8 cellular contexts compared by ENCODE assay signal in genomic region chr9:127714020-127714835, GRCh38. TPM values are rescaled to one million over a fixed set of nuclear protein-coding genes. Genes with fewer than 3 reads are reported as not detected.
DNase-seq lines count a peak whose midpoint lies in the region; ATAC-seq and TF ChIP-seq lines count a peak whose summit lies in the region.

No MANE protein-coding gene starts in this region.

- intact Hi-C loops in right lobe of liver (cut with DNase I) (no loop called here), upper lobe of right lung (cut with DNase I) (no loop called here)

- WGBS in right lobe of liver (ENCODE audit: insufficient coverage, low coverage, low lambda C conversion rate, missing lambda C conversion rate): 80% methylated on average over 1 of the region's 21 CpGs

- ATAC-seq in right lobe of liver (no peak), upper lobe of right lung (no peak), HG03097 (IDR thresholded peaks at IDR 0.05; ENCODE audit: low FRiP score, unreplicated experiment) (no peak)

- TF ChIP-seq CTCF in right lobe of liver (IDR thresholded peaks at IDR 0.05) (no peak), upper lobe of right lung (IDR thresholded peaks at IDR 0.05) (no peak)

- CTCF ChIA-PET in activated naive CD4-positive, alpha-beta T cell treated with anti-CD3 and anti-CD28 coated beads, Interleukin-2, amount 10 ng/mL, durations not matched to agents 7 days and 5 days (lab: Charles Lee): interaction anchor here (0.9 to 3.0 kb wide), 3 partner anchors 20 to 125 kb away, joined by 3 to 9 read pairs (median 5); partner anchors contain the start of gene TOR2A

- H3K27ac ChIP-seq in right lobe of liver (no peak overlapping the region), upper lobe of right lung (no peak overlapping the region)

- H3K27me3 ChIP-seq in adipocyte (replicated peaks; ENCODE audit: control insufficient read depth, insufficient read depth, low read length) (no peaks in the 10 kb centered on the region), right lobe of liver (no peaks in the 10 kb centered on the region), upper lobe of right lung (no peaks in the 10 kb centered on the region)

- no peak for TF ChIP-seq POLR2A in right lobe of liver (IDR thresholded peaks at IDR 0.05)

- H3K9me3 ChIP-seq in adipocyte (ENCODE audit: control insufficient read depth, low read length): no peaks in the 10 kb centered on the region
- H3K9me3 ChIP-seq in right lobe of liver: no peaks in the 10 kb centered on the region
- H3K9me3 ChIP-seq in upper lobe of right lung: no peaks in the 10 kb centered on the region

- H3K4me3 ChIP-seq in adipocyte (ENCODE audit: low read length) (peak overlapping the region; percentile 90), right lobe of liver (peak overlapping the region; percentile 60 to 88 (median 64)), upper lobe of right lung (peak overlapping the region; percentile 91)

- H3K4me3 Mint-ChIP-seq in activated naive CD4-positive, alpha-beta T cell treated with anti-CD3 and anti-CD28 coated beads, Interleukin-2, amount 10 ng/mL, durations not matched to agents 7 days and 5 days: peak overlapping the region; percentile 69

- no peak for DNase-seq in activated naive CD4-positive, alpha-beta T cell treated with anti-CD3 and anti-CD28 coated beads, Interleukin-2, amount 10 ng/mL, durations not matched to agents 7 days and 5 days
- DNase-seq in activated naive CD4-positive, alpha-beta T cell treated with anti-CD3 and anti-CD28 coated beads, Interleukin-2, amount 50 U/mL, for 16 hours: no peak
- DNase-seq in adipocyte (ENCODE audit: low read depth) (peak; percentile 4), right lobe of liver (peak in 1 of 3 donors; percentile 46), upper lobe of right lung (no peak), RKO (ENCODE audit: low spot score) (no peak)
- DNase-seq in effector CD4-positive, alpha-beta T cell: no peak

- H3K36me3 ChIP-seq in adipocyte (ENCODE audit: control insufficient read depth, insufficient read depth, low read length, severe bottlenecking) (no peaks in the 10 kb centered on the region), right lobe of liver (no peaks in the 10 kb centered on the region), upper lobe of right lung (no peaks in the 10 kb centered on the region)

- H3K9me3 Mint-ChIP-seq in activated naive CD4-positive, alpha-beta T cell treated with anti-CD3 and anti-CD28 coated beads, Interleukin-2, amount 10 ng/mL, durations not matched to agents 7 days and 5 days: no peaks in the 10 kb centered on the region

- peaks cover 11% of the 10 kb centered on the region for H3K27me3 Mint-ChIP-seq in activated naive CD4-positive, alpha-beta T cell treated with anti-CD3 and anti-CD28 coated beads, Interleukin-2, amount 10 ng/mL, durations not matched to agents 7 days and 5 days

- peaks cover 33% of the 10 kb centered on the region for H3K4me1 Mint-ChIP-seq in activated naive CD4-positive, alpha-beta T cell treated with anti-CD3 and anti-CD28 coated beads, Interleukin-2, amount 10 ng/mL, durations not matched to agents 7 days and 5 days

- no peak overlapping the region for H3K27ac Mint-ChIP-seq in activated naive CD4-positive, alpha-beta T cell treated with anti-CD3 and anti-CD28 coated beads, Interleukin-2, amount 10 ng/mL, durations not matched to agents 7 days and 5 days

- H3K9ac ChIP-seq in adipocyte (ENCODE audit: low read length): peak overlapping the region; percentile 47

- H3K36me3 Mint-ChIP-seq in activated naive CD4-positive, alpha-beta T cell treated with anti-CD3 and anti-CD28 coated beads, Interleukin-2, amount 10 ng/mL, durations not matched to agents 7 days and 5 days: no peaks in the 10 kb centered on the region

- H3K4me1 ChIP-seq in adipocyte (ENCODE audit: control insufficient read depth, insufficient read depth, low read length) (peaks cover 16% of the 10 kb centered on the region), right lobe of liver (peaks cover 0 to 5% (median 0%) of the 10 kb centered on the region in 4 donors), upper lobe of right lung (peaks cover 12% of the 10 kb centered on the region)

RNA-seq across cellular contexts. Expression of gene PTRH1, which starts 1.2 kb away (rescaled TPM):
- total RNA-seq in right lobe of liver (10 to 100 TPM in 2 of 6 experiments, 1 to 10 TPM in 4; 4.8 to 21.2 (median 6.8) TPM), upper lobe of right lung (8.0 TPM)

RNA-seq across cellular contexts. Expression of gene TTC16, which starts 1.7 kb away (rescaled TPM):
- under 1 TPM in 2 of 6 experiments, not detected in 4; 0.05 to 0.12 TPM for total RNA-seq in right lobe of liver
- 0.41 TPM for total RNA-seq in upper lobe of right lung

RNA-seq across cellular contexts. Expression of gene CFAP157, which starts 7.4 kb away (rescaled TPM):
- under 1 TPM in 1 of 6 experiments, not detected in 5; 0.10 TPM for total RNA-seq in right lobe of liver
- 0.29 TPM for total RNA-seq in upper lobe of right lung

RNA-seq across cellular contexts. Expression of gene TOR2A, which starts 20.9 kb away (rescaled TPM):
- total RNA-seq in right lobe of liver (10 to 100 TPM in 2 of 6 experiments, 1 to 10 TPM in 4; 6.1 to 15.3 (median 7.7) TPM), upper lobe of right lung (17.3 TPM)
